In the genomic region with DNA sequence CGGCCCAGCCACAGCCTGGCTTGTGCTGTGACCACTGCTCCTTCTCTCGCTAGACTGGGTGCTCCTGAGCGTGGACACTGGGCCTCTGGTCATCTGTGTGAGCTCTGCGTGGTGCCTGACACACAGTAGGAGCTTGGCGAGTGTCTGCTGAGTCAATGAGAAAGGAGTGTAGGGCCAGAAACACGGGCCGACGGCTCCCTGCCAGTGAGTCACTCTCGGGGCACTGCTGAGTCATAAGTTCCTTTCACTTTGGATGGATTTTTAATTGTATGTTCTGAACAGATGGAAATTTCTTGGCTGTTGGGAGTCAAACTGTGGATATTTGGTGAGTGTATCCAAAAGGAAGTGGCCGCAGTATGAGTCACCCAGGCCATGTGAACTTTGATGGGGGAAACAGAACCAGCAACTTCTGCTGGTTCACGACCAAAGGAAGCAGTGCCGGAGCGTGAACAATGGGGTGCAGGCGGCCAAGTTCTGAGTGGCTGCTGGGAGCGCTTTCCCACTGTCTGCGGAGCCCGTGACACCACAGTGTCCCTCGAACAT, we compare ENCODE assay signal across 1 cellular context.
TF ChIP-seq lines count a peak whose summit lies in the region.

No MANE protein-coding gene starts in this region.

TF ChIP-seq in HepG2, 621 proteins besides CTCF, POLR2A, EP300 and RAD21 (continued from another document and continues in another):
- TF ChIP-seq, protein P1, sequence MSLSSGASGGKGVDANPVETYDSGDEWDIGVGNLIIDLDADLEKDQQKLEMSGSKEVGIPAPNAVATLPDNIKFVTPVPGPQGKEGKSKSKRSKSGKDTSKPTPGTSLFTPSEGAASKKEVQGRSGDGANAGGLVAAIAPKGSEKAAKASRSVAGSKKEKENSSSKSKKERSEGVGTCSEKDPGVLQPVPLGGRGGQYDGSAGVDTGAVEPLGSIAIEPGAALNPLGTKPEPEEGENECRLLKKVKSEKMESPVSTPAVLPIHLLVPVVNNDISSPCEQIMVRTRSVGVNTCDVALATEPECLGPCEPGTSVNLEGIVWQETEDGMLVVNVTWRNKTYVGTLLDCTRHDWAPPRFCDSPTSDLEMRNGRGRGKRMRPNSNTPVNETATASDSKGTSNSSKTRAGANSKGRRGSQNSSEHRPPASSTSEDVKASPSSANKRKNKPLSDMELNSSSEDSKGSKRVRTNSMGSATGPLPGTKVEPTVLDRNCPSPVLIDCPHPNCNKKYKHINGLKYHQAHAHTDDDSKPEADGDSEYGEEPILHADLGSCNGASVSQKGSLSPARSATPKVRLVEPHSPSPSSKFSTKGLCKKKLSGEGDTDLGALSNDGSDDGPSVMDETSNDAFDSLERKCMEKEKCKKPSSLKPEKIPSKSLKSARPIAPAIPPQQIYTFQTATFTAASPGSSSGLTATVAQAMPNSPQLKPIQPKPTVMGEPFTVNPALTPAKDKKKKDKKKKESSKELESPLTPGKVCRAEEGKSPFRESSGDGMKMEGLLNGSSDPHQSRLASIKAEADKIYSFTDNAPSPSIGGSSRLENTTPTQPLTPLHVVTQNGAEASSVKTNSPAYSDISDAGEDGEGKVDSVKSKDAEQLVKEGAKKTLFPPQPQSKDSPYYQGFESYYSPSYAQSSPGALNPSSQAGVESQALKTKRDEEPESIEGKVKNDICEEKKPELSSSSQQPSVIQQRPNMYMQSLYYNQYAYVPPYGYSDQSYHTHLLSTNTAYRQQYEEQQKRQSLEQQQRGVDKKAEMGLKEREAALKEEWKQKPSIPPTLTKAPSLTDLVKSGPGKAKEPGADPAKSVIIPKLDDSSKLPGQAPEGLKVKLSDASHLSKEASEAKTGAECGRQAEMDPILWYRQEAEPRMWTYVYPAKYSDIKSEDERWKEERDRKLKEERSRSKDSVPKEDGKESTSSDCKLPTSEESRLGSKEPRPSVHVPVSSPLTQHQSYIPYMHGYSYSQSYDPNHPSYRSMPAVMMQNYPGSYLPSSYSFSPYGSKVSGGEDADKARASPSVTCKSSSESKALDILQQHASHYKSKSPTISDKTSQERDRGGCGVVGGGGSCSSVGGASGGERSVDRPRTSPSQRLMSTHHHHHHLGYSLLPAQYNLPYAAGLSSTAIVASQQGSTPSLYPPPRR (CRISPR knock-in tag; IDR thresholded peaks at IDR 0.05; ENCODE audit: borderline replicate concordance): no peak
- TF ChIP-seq SRSF4 (IDR thresholded peaks at IDR 0.05; ENCODE audit: low read depth, low read length, poor library complexity, severe bottlenecking) (no peak), RAD51 (IDR thresholded peaks at IDR 0.05; ENCODE audit: borderline replicate concordance) (no peak), SALL1 (CRISPR knock-in tag; IDR thresholded peaks at IDR 0.05) (0 out of 2 replicates have a peak, but pooled peaks have one; percentile 29), THAP11 (CRISPR knock-in tag; IDR thresholded peaks at IDR 0.05) (no peak), ZNF207 (IDR thresholded peaks at IDR 0.05; ENCODE audit: borderline replicate concordance) (no peak), CENPX (CRISPR knock-in tag; IDR thresholded peaks at IDR 0.05) (no peak), ASH2L (IDR thresholded peaks at IDR 0.05; ENCODE audit: insufficient read length, low read depth, low read length) (no peak), LCORL (IDR thresholded peaks at IDR 0.05) (no peak), LCORL (CRISPR knock-in tag; IDR thresholded peaks at IDR 0.05) (peak; percentile 17; the same call in 1 of the 2 replicates), NKX3-1 (CRISPR knock-in tag; IDR thresholded peaks at IDR 0.05) (no peak), GABPB1 (CRISPR knock-in tag; IDR thresholded peaks at IDR 0.05) (peak; percentile 52; the same call in 1 of the 2 replicates), ZNF136 (CRISPR knock-in tag; IDR thresholded peaks at IDR 0.05; ENCODE audit: low read depth) (no peak), STAG1 (CRISPR knock-in tag; IDR thresholded peaks at IDR 0.05) (no peak), ZNF205 (CRISPR knock-in tag; IDR thresholded peaks at IDR 0.05) (no peak), ZNF251 (CRISPR knock-in tag; IDR thresholded peaks at IDR 0.05) (no peak), MTF2 (CRISPR knock-in tag; IDR thresholded peaks at IDR 0.05; ENCODE audit: borderline replicate concordance) (no peak), ZNF558 (CRISPR knock-in tag; IDR thresholded peaks at IDR 0.05; ENCODE audit: borderline replicate concordance) (no peak), RELA (CRISPR knock-in tag; IDR thresholded peaks at IDR 0.05) (no peak), CREM (IDR thresholded peaks at IDR 0.05) (no peak), CREM (CRISPR knock-in tag; IDR thresholded peaks at IDR 0.05) (no peak)
- TF ChIP-seq, protein P2, sequence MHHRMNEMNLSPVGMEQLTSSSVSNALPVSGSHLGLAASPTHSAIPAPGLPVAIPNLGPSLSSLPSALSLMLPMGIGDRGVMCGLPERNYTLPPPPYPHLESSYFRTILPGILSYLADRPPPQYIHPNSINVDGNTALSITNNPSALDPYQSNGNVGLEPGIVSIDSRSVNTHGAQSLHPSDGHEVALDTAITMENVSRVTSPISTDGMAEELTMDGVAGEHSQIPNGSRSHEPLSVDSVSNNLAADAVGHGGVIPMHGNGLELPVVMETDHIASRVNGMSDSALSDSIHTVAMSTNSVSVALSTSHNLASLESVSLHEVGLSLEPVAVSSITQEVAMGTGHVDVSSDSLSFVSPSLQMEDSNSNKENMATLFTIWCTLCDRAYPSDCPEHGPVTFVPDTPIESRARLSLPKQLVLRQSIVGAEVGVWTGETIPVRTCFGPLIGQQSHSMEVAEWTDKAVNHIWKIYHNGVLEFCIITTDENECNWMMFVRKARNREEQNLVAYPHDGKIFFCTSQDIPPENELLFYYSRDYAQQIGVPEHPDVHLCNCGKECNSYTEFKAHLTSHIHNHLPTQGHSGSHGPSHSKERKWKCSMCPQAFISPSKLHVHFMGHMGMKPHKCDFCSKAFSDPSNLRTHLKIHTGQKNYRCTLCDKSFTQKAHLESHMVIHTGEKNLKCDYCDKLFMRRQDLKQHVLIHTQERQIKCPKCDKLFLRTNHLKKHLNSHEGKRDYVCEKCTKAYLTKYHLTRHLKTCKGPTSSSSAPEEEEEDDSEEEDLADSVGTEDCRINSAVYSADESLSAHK (CRISPR knock-in tag; IDR thresholded peaks at IDR 0.05; ENCODE audit: borderline replicate concordance): no peak
- TF ChIP-seq, protein P3, sequence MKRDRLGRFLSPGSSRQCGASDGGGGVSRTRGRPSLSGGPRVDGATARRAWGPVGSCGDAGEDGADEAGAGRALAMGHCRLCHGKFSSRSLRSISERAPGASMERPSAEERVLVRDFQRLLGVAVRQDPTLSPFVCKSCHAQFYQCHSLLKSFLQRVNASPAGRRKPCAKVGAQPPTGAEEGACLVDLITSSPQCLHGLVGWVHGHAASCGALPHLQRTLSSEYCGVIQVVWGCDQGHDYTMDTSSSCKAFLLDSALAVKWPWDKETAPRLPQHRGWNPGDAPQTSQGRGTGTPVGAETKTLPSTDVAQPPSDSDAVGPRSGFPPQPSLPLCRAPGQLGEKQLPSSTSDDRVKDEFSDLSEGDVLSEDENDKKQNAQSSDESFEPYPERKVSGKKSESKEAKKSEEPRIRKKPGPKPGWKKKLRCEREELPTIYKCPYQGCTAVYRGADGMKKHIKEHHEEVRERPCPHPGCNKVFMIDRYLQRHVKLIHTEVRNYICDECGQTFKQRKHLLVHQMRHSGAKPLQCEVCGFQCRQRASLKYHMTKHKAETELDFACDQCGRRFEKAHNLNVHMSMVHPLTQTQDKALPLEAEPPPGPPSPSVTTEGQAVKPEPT (CRISPR knock-in tag; IDR thresholded peaks at IDR 0.05; ENCODE audit: low read depth): no peak
- TF ChIP-seq, protein P4, sequence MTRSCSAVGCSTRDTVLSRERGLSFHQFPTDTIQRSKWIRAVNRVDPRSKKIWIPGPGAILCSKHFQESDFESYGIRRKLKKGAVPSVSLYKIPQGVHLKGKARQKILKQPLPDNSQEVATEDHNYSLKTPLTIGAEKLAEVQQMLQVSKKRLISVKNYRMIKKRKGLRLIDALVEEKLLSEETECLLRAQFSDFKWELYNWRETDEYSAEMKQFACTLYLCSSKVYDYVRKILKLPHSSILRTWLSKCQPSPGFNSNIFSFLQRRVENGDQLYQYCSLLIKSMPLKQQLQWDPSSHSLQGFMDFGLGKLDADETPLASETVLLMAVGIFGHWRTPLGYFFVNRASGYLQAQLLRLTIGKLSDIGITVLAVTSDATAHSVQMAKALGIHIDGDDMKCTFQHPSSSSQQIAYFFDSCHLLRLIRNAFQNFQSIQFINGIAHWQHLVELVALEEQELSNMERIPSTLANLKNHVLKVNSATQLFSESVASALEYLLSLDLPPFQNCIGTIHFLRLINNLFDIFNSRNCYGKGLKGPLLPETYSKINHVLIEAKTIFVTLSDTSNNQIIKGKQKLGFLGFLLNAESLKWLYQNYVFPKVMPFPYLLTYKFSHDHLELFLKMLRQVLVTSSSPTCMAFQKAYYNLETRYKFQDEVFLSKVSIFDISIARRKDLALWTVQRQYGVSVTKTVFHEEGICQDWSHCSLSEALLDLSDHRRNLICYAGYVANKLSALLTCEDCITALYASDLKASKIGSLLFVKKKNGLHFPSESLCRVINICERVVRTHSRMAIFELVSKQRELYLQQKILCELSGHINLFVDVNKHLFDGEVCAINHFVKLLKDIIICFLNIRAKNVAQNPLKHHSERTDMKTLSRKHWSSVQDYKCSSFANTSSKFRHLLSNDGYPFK (CRISPR knock-in tag; IDR thresholded peaks at IDR 0.05; ENCODE audit: borderline replicate concordance): no peak
- TF ChIP-seq, protein P5, sequence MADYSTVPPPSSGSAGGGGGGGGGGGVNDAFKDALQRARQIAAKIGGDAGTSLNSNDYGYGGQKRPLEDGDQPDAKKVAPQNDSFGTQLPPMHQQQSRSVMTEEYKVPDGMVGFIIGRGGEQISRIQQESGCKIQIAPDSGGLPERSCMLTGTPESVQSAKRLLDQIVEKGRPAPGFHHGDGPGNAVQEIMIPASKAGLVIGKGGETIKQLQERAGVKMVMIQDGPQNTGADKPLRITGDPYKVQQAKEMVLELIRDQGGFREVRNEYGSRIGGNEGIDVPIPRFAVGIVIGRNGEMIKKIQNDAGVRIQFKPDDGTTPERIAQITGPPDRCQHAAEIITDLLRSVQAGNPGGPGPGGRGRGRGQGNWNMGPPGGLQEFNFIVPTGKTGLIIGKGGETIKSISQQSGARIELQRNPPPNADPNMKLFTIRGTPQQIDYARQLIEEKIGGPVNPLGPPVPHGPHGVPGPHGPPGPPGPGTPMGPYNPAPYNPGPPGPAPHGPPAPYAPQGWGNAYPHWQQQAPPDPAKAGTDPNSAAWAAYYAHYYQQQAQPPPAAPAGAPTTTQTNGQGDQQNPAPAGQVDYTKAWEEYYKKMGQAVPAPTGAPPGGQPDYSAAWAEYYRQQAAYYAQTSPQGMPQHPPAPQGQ (CRISPR knock-in tag; IDR thresholded peaks at IDR 0.05; ENCODE audit: borderline replicate concordance): no peak
- TF ChIP-seq, protein P6, sequence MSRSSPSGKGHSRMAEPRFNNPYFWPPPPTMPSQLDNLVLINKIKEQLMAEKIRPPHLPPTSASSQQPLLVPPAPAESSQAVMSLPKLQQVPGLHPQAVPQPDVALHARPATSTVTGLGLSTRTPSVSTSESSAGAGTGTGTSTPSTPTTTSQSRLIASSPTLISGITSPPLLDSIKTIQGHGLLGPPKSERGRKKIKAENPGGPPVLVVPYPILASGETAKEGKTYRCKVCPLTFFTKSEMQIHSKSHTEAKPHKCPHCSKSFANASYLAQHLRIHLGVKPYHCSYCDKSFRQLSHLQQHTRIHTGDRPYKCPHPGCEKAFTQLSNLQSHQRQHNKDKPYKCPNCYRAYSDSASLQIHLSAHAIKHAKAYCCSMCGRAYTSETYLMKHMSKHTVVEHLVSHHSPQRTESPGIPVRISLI (CRISPR knock-in tag; IDR thresholded peaks at IDR 0.05; ENCODE audit: borderline replicate concordance): no peak
- TF ChIP-seq, protein P7, sequence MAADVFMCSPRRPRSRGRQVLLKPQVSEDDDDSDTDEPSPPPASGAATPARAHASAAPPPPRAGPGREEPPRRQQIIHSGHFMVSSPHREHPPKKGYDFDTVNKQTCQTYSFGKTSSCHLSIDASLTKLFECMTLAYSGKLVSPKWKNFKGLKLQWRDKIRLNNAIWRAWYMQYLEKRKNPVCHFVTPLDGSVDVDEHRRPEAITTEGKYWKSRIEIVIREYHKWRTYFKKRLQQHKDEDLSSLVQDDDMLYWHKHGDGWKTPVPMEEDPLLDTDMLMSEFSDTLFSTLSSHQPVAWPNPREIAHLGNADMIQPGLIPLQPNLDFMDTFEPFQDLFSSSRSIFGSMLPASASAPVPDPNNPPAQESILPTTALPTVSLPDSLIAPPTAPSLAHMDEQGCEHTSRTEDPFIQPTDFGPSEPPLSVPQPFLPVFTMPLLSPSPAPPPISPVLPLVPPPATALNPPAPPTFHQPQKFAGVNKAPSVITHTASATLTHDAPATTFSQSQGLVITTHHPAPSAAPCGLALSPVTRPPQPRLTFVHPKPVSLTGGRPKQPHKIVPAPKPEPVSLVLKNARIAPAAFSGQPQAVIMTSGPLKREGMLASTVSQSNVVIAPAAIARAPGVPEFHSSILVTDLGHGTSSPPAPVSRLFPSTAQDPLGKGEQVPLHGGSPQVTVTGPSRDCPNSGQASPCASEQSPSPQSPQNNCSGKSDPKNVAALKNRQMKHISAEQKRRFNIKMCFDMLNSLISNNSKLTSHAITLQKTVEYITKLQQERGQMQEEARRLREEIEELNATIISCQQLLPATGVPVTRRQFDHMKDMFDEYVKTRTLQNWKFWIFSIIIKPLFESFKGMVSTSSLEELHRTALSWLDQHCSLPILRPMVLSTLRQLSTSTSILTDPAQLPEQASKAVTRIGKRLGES (CRISPR knock-in tag; IDR thresholded peaks at IDR 0.05; ENCODE audit: borderline replicate concordance): no peak
- TF ChIP-seq, protein P8, sequence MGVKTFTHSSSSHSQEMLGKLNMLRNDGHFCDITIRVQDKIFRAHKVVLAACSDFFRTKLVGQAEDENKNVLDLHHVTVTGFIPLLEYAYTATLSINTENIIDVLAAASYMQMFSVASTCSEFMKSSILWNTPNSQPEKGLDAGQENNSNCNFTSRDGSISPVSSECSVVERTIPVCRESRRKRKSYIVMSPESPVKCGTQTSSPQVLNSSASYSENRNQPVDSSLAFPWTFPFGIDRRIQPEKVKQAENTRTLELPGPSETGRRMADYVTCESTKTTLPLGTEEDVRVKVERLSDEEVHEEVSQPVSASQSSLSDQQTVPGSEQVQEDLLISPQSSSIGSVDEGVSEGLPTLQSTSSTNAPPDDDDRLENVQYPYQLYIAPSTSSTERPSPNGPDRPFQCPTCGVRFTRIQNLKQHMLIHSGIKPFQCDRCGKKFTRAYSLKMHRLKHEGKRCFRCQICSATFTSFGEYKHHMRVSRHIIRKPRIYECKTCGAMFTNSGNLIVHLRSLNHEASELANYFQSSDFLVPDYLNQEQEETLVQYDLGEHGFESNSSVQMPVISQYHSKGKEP (CRISPR knock-in tag; IDR thresholded peaks at IDR 0.05): no peak
- TF ChIP-seq, protein P9, sequence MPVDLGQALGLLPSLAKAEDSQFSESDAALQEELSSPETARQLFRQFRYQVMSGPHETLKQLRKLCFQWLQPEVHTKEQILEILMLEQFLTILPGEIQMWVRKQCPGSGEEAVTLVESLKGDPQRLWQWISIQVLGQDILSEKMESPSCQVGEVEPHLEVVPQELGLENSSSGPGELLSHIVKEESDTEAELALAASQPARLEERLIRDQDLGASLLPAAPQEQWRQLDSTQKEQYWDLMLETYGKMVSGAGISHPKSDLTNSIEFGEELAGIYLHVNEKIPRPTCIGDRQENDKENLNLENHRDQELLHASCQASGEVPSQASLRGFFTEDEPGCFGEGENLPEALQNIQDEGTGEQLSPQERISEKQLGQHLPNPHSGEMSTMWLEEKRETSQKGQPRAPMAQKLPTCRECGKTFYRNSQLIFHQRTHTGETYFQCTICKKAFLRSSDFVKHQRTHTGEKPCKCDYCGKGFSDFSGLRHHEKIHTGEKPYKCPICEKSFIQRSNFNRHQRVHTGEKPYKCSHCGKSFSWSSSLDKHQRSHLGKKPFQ (CRISPR knock-in tag; IDR thresholded peaks at IDR 0.05; ENCODE audit: insufficient replicate concordance): no peak
